In the genomic region with DNA sequence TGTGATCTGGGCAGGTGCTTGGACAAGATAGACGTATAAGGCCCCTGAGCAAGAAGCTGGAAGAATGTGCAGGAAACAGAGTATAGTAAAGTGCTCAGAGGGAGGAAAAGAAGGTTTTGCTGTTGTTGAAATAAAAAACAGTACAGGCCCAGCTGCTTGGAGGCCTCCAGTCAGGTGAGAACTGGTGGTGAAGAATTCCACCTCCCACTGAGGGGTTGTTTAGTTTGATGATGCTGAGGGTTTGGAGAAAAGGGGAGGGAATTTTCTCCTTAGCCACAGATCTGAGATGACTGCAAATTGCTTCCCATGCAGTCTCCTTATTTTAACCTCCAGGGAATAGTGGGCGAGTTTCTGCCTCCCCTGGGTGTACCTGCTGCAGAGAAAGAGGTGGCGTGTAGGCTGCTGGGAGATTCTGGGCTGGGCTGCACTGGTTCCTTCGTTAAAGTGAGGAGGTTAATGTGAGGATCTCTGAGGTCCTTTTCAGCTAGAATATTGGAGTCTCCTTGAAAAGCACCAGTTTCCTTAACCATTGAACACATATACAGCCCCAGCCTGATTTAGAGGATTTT, we compare ENCODE assay signal across 20 cellular contexts. TPM values are rescaled to one million over a fixed set of nuclear protein-coding genes. Genes with fewer than 3 reads are reported as not detected.
A peak's percentile ranks its signal among the peaks of the same experiment; 100 is the strongest.
DNase-seq lines count a peak whose midpoint lies in the region; ATAC-seq, FAIRE-seq and TF ChIP-seq lines count a peak whose summit lies in the region.
"Had no signal": no experiment of that assay in that cellular context is flagged by ENCODE, and none has a peak within 500 bp of the region (broad histone marks: within the 10 kb centered on the region; RNA-seq: fewer than 3 reads in every experiment).

No MANE protein-coding gene starts in this region.

- no peak for TF ChIP-seq EP300 in GM12878 (IDR thresholded peaks at IDR 0.05; ENCODE audit: borderline replicate concordance in 1 of 2, control insufficient read depth in 1 of 2, low read depth in 2 of 2, low read length in 2 of 2)

- no peaks in the 10 kb centered on the region for H3K79me2 ChIP-seq in GM12878 (ENCODE audit: control insufficient read depth, insufficient read depth, low read length)

- no TSS peak for BruUV-seq in GM12878 (replicated peaks; lab: Mats Ljungman, UMichigan)

- no peak for ATAC-seq in CD4-positive, alpha-beta T cell (ENCODE audit: poor library complexity)
- ATAC-seq in GM12878 (no peak), HG03045 (IDR thresholded peaks at IDR 0.05; ENCODE audit: unreplicated experiment) (no peak)
- ATAC-seq in naive thymus-derived CD4-positive, alpha-beta T cell, result no peak
- no peak for ATAC-seq in activated CD4-positive, alpha-beta T cell treated with anti-CD3 and anti-CD28 coated beads for 36 hours
- ATAC-seq: GM23338, Panc1 had no signal

- H4K20me1 ChIP-seq in GM12878 (ENCODE audit: control insufficient read depth, insufficient read depth), result no peaks in the 10 kb centered on the region

- H3K27me3 Mint-ChIP-seq in CD4-positive, alpha-beta T cell, result no peaks in the 10 kb centered on the region
- peaks cover 0 to 11% (median 0%) of the 10 kb centered on the region in 5 donors for H3K27me3 Mint-ChIP-seq in naive thymus-derived CD4-positive, alpha-beta T cell
- H3K27me3 Mint-ChIP-seq in activated CD4-positive, alpha-beta T cell treated with anti-CD3 and anti-CD28 coated beads for 36 hours, result no peaks in the 10 kb centered on the region

- H3K9me3 Mint-ChIP-seq in CD4-positive, alpha-beta T cell, result no peaks in the 10 kb centered on the region
- H3K9me3 Mint-ChIP-seq in naive thymus-derived CD4-positive, alpha-beta T cell, result peaks cover 0 to 3% (median 0%) of the 10 kb centered on the region in 11 donors
- H3K9me3 Mint-ChIP-seq in activated CD4-positive, alpha-beta T cell treated with anti-CD3 and anti-CD28 coated beads for 36 hours (ENCODE audit: low read depth), result no peaks in the 10 kb centered on the region
- H3K9me3 Mint-ChIP-seq: GM23338, H9, HFFc6 had no signal

- H3K4me3 Mint-ChIP-seq in CD4-positive, alpha-beta T cell, result no peak overlapping the region
- H3K4me3 Mint-ChIP-seq in naive thymus-derived CD4-positive, alpha-beta T cell, result peak overlapping the region in 4 of 10 donors; percentile 7 to 52 (median 33)
- no peak overlapping the region for H3K4me3 Mint-ChIP-seq in activated CD4-positive, alpha-beta T cell treated with anti-CD3 and anti-CD28 coated beads for 36 hours
- H3K4me3 Mint-ChIP-seq: GM23338, H9, HFFc6 had no signal

- WGBS in GM12878 (ENCODE audit: insufficient coverage, insufficient replicate concordance, low lambda C conversion rate, missing lambda C conversion rate), result 47% methylated on average over 4 of the region's 4 CpGs

- H2AFZ ChIP-seq in GM12878 (ENCODE audit: control insufficient read depth, low read depth, low read length), result no peak overlapping the region
- H2AFZ ChIP-seq: GM23338 had no signal

- H3K4me1 ChIP-seq in GM12878 (ENCODE audit: control insufficient read depth, insufficient read depth, low read length), result peaks cover 15% of the 10 kb centered on the region
- H3K4me1 ChIP-seq in naive thymus-derived CD4-positive, alpha-beta T cell (ENCODE audit: control insufficient read depth in 2 of 2, insufficient read depth in 2 of 2, low read length in 2 of 2), result peaks cover 23 to 74% of the 10 kb centered on the region in 2 donors
- H3K4me1 ChIP-seq in tibial artery, result peaks cover 0 to 5% (median 0%) of the 10 kb centered on the region in 4 donors

- no peak for FAIRE-seq in GM12878 (lab: Jason Lieb, UNC)
- FAIRE-seq: GM18507 had no signal

- intact Hi-C loops in CD4-positive, alpha-beta T cell (cut with DNase I, micrococcal nuclease), result no loop called here
- intact Hi-C loops in GM12878 (cut with micrococcal nuclease; ENCODE audit: unreplicated experiment), result no loop called here
- intact Hi-C loops in naive thymus-derived CD4-positive, alpha-beta T cell (cut with micrococcal nuclease), result no loop called here
- intact Hi-C loops in activated CD4-positive, alpha-beta T cell treated with anti-CD3 and anti-CD28 coated beads for 36 hours (cut with DNase I, micrococcal nuclease), result no loop called here
- intact Hi-C loops in tibial artery (cut with DNase I; ENCODE audit: low total_unique reads), result no loop called here

- H3K9me3 ChIP-seq in CD4-positive, alpha-beta T cell (ENCODE audit: control insufficient read depth, low read length), result no peaks in the 10 kb centered on the region
- H3K9me3 ChIP-seq in GM12878 (replicated peaks; ENCODE audit: control insufficient read depth, insufficient read depth, low read length) (no peaks in the 10 kb centered on the region), tibial artery (no peaks in the 10 kb centered on the region)
- H3K9me3 ChIP-seq in naive thymus-derived CD4-positive, alpha-beta T cell (ENCODE audit: control insufficient read depth in 2 of 3, low read length in 3 of 3), result no peaks in the 10 kb centered on the region

- SMC1A ChIA-PET in GM12878 (lab: Charles Lee; ENCODE audit: uncharacterized antibody, unreplicated experiment), result interaction anchor here (0.8 to 1.2 kb wide), 5 partner anchors 20 to 47 kb away, joined by 3 to 4 read pairs (median 3); no protein-coding TSS in a partner anchor

- H3K36me3 Mint-ChIP-seq in CD4-positive, alpha-beta T cell (ENCODE audit: low read depth), result no peaks in the 10 kb centered on the region
- H3K36me3 Mint-ChIP-seq in naive thymus-derived CD4-positive, alpha-beta T cell, result peaks cover 0 to 4% (median 0%) of the 10 kb centered on the region in 5 donors
- H3K36me3 Mint-ChIP-seq in activated CD4-positive, alpha-beta T cell treated with anti-CD3 and anti-CD28 coated beads for 36 hours (ENCODE audit: low read depth), result no peaks in the 10 kb centered on the region

- H3K9ac ChIP-seq in GM12878 (ENCODE audit: control insufficient read depth, insufficient read depth, low read length), result no peak overlapping the region

- H3K4me1 Mint-ChIP-seq in CD4-positive, alpha-beta T cell (ENCODE audit: low read depth), result peaks cover 80% of the 10 kb centered on the region
- peaks cover 35 to 83% (median 80%) of the 10 kb centered on the region in 7 donors for H3K4me1 Mint-ChIP-seq in naive thymus-derived CD4-positive, alpha-beta T cell
- peaks cover 58% of the 10 kb centered on the region for H3K4me1 Mint-ChIP-seq in activated CD4-positive, alpha-beta T cell treated with anti-CD3 and anti-CD28 coated beads for 36 hours

- H3K27ac ChIP-seq in CD4-positive, alpha-beta T cell (ENCODE audit: low read depth, low read length), result no peak overlapping the region
- H3K27ac ChIP-seq in GM12878 (ENCODE audit: control insufficient read depth, insufficient read depth) (no peak overlapping the region), tibial artery (no peak overlapping the region)
- no peak overlapping the region for H3K27ac ChIP-seq in naive thymus-derived CD4-positive, alpha-beta T cell (ENCODE audit: low read depth, low read length)
- H3K27ac ChIP-seq: C4-2B, RWPE1 had no signal

- TF ChIP-seq CTCF in CD4-positive, alpha-beta T cell (IDR thresholded peaks at IDR 0.05), result no peak
- TF ChIP-seq CTCF in GM12878 (IDR thresholded peaks at IDR 0.05 in 2 of 3, conservative IDR thresholded peaks at IDR 0.05 in 1 of 3; ENCODE audit: control insufficient read depth in 2 of 3, extremely low read depth in 1 of 3, insufficient read depth in 1 of 3, low read depth in 3 of 3, low read length in 3 of 3) (no peak), tibial artery (IDR thresholded peaks at IDR 0.05) (no peak)

- no peak for DNase-seq in CD4-positive, alpha-beta T cell
- DNase-seq in NCI-H1436 (lab: John Stamatoyannopoulos, UW) (peak; percentile 41), GM12878 (ENCODE audit: low read depth, low spot score) (no peak), tibial artery (no peak)
- no peak for DNase-seq in naive thymus-derived CD4-positive, alpha-beta T cell
- DNase-seq in activated CD4-positive, alpha-beta T cell treated with anti-CD3 and anti-CD28 coated beads for 36 hours, result no peak
- DNase-seq: DMS153, H9, HFFc6, NCI-H1092, NCI-H2029, NCI-H2227 treated with DMSO at 0.1 percent for 48 hours, NCI-H526 treated with DMSO at 0.1 percent for 48 hours, SHP77 had no signal

- no peak for TF ChIP-seq POLR2A in GM12878 (IDR thresholded peaks at IDR 0.05; ENCODE audit: low read depth, low read length)

- POLR2A ChIA-PET in CD4-positive, alpha-beta T cell (lab: Charles Lee), result interaction anchor here (1.5 kb wide), 1 partner anchor 616 kb away, joined by 3 read pairs; the partner anchor contains the start of genes RANBP10 and TSNAXIP1
- POLR2A ChIA-PET in GM12878 (lab: Charles Lee), result interaction anchor here (0.6 kb wide), 1 partner anchor 641 kb away, joined by 3 read pairs; no protein-coding TSS in a partner anchor
- POLR2A ChIA-PET in naive thymus-derived CD4-positive, alpha-beta T cell (lab: Charles Lee), result interaction anchor here (0.9 to 1.4 kb wide), 4 partner anchors 9 to 122 kb away, joined by 3 to 11 read pairs (median 3); no protein-coding TSS in a partner anchor
- POLR2A ChIA-PET in activated CD4-positive, alpha-beta T cell treated with anti-CD3 and anti-CD28 coated beads for 36 hours (lab: Charles Lee), result no interaction called here

- no peaks in the 10 kb centered on the region for H3K27me3 ChIP-seq in CD4-positive, alpha-beta T cell (ENCODE audit: control insufficient read depth, insufficient read depth, low read length)
- no peaks in the 10 kb centered on the region for H3K27me3 ChIP-seq in GM12878 (replicated peaks in 1 of 2; ENCODE audit: control insufficient read depth in 2 of 2, insufficient read depth in 2 of 2, low read length in 1 of 2)
- no peaks in the 10 kb centered on the region for H3K27me3 ChIP-seq in naive thymus-derived CD4-positive, alpha-beta T cell (ENCODE audit: control insufficient read depth in 2 of 2, insufficient read depth in 2 of 2, low read length in 2 of 2)
- H3K27me3 ChIP-seq in tibial artery, result peaks cover 0 to 5% of the 10 kb centered on the region in 2 donors

- no peak for TF ChIP-seq RAD21 in GM12878 (IDR thresholded peaks at IDR 0.05; ENCODE audit: insufficient read depth, low read depth, low read length)

- RAD21 ChIA-PET in GM12878 (lab: Charles Lee; ENCODE audit: unreplicated experiment), result interaction anchor here (1.0 to 1.1 kb wide), 2 partner anchors 48 to 66 kb away, joined by 3 read pairs; no protein-coding TSS in a partner anchor

- H3K4me2 ChIP-seq in GM12878 (ENCODE audit: control insufficient read depth, insufficient read depth), result no peak overlapping the region
- H3K4me2 ChIP-seq: GM23338 had no signal

- in situ Hi-C loops in GM12878 (cut with MboI), result no loop called here

- H3K36me3 ChIP-seq in GM12878 (ENCODE audit: control insufficient read depth in 2 of 2, insufficient read depth in 2 of 2, low read length in 1 of 2) (no peaks in the 10 kb centered on the region), tibial artery (no peaks in the 10 kb centered on the region)
- no peaks in the 10 kb centered on the region for H3K36me3 ChIP-seq in naive thymus-derived CD4-positive, alpha-beta T cell (ENCODE audit: control insufficient read depth in 2 of 3, insufficient read depth in 3 of 3, low read length in 3 of 3)

- H3K27ac Mint-ChIP-seq in CD4-positive, alpha-beta T cell, result peak overlapping the region; percentile 70
- H3K27ac Mint-ChIP-seq in naive thymus-derived CD4-positive, alpha-beta T cell, result peak overlapping the region in 8 of 9 donors; percentile 11 to 99 (median 78)
- no peak overlapping the region for H3K27ac Mint-ChIP-seq in activated CD4-positive, alpha-beta T cell treated with anti-CD3 and anti-CD28 coated beads for 36 hours
- H3K27ac Mint-ChIP-seq: GM23338, H9, HFFc6 had no signal

- CTCF ChIA-PET in CD4-positive, alpha-beta T cell (lab: Charles Lee), result no interaction called here
- CTCF ChIA-PET in GM12878 (lab: Yijun Ruan, JAX), result interaction anchor here (0.9 to 1.0 kb wide), 4 partner anchors 9 to 142 kb away, joined by 3 to 4 read pairs (median 3); no protein-coding TSS in a partner anchor
- CTCF ChIA-PET in naive thymus-derived CD4-positive, alpha-beta T cell (lab: Charles Lee), result interaction anchor here (1.4 to 2.5 kb wide), 2 partner anchors 19 to 99 kb away, joined by 5 read pairs; no protein-coding TSS in a partner anchor
- CTCF ChIA-PET in activated CD4-positive, alpha-beta T cell treated with anti-CD3 and anti-CD28 coated beads for 36 hours (lab: Charles Lee), result interaction anchor here (0.6 to 1.3 kb wide), 7 partner anchors 12 to 161 kb away, joined by 3 to 4 read pairs (median 3); no protein-coding TSS in a partner anchor

- H3K4me3 ChIP-seq in GM12878 (no peak overlapping the region), tibial artery (no peak overlapping the region)
- H3K4me3 ChIP-seq in naive thymus-derived CD4-positive, alpha-beta T cell (ENCODE audit: low read length), result no peak overlapping the region
- H3K4me3 ChIP-seq: GM23338 had no signal

RNA-seq across cellular contexts. Expression of gene SMPD3, which starts 25.8 kb away (rescaled TPM):
- 1 to 10 TPM in 1 of 2 experiments, under 1 TPM in 1; 0.89 to 1.1 TPM for total RNA-seq in CD4-positive, alpha-beta T cell
- 0.59 and 1.4 TPM in 2 replicates for total RNA-seq in GM12878 (2013; cell fraction: nucleolus; rRNA removed)
- total RNA-seq in GM12878 (2014; rRNA removed), result 0.49 and 2.0 TPM in 2 replicates
- 0.76 and 0.83 TPM in 2 replicates for total RNA-seq in GM12878 (2014; rRNA removed; fragmentation: Illumina TruSeq; extraction: Trizol)
- total RNA-seq in GM12878 (2021), result 1.5 and 1.8 TPM in 2 replicates
- 0.50 TPM for polyA plus RNA-seq in GM12878 (2011; ENCODE audit: low read depth)
- 0.04 TPM in 1 of 2 replicates, not detected in the other for polyA plus RNA-seq in GM12878 (2011; rRNA removed)
- 0.07 and 0.24 TPM in 2 replicates for polyA plus RNA-seq in GM12878 (2011; cell fraction: cytosol; rRNA removed)
- polyA plus RNA-seq in GM12878 (2011; cell fraction: nucleus; rRNA removed), result 0.28 and 1.0 TPM in 2 replicates
- 0.48 and 0.60 TPM in 2 replicates for polyA plus RNA-seq in GM12878 (2012)
- polyA plus RNA-seq in GM12878 (2014; fragmentation: Illumina TruSeq; extraction: Trizol), result 0.05 and 0.90 TPM in 2 replicates
- polyA plus RNA-seq in GM12878 (2014; fragmentation: Nextera tagmentation; extraction: Ambion mirVana), result under 1 TPM; 0.06 to 0.22 TPM
- 0.99 and 1.5 TPM in 2 replicates for polyA plus RNA-seq in GM12878 (2014; rRNA removed)
- 1 to 10 TPM; 1.6 to 1.7 TPM for polyA plus RNA-seq in GM12878 (2016; fragmentation: Nextera tagmentation; extraction: Ambion mirVana)
- not detected in 2 replicates for polyA minus RNA-seq in GM12878 (2011; rRNA and poly(A)+ RNA removed)
- 0.73 TPM in 1 of 2 replicates, not detected in the other for polyA minus RNA-seq in GM12878 (2011; cell fraction: cytosol; rRNA and poly(A)+ RNA removed)
- not detected in 2 replicates for polyA minus RNA-seq in GM12878 (2011; cell fraction: nucleus; rRNA and poly(A)+ RNA removed)
- total RNA-seq in naive thymus-derived CD4-positive, alpha-beta T cell, result 1 to 10 TPM in 3 of 5 experiments, under 1 TPM in 2; 0.57 to 6.1 (median 1.8) TPM
- polyA plus RNA-seq in naive thymus-derived CD4-positive, alpha-beta T cell, result 1 to 10 TPM in 1 of 2 donors, under 1 TPM in 1; 0.32 to 1.8 TPM
- total RNA-seq in activated CD4-positive, alpha-beta T cell treated with anti-CD3 and anti-CD28 coated beads for 36 hours, result under 1 TPM; 0.07 to 0.37 TPM
